In the genomic region with DNA sequence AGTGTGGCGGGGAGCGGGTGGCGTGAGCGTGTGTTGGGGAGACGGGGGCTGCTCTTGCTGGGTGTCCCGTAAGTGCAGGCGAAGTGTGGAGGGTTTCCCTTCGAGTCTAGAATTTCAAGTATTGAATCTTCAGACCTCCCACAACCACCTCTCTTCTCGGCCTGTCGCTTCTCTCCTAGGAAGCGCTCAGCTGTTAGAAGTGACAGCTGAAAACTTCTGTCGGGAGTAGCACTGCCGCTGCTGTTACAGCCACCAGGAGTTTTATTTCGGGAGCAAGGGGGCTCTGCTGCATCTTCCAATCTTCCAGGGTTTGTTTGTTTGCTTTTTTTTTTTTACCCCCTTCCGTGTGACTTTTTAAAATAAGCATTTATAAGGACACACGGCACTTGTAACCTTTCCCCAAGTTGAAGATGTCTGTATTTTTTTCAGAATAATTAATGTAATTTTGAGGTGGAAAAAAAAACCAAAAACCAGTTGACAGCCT, we compare ENCODE assay signal across 8 cellular contexts. TPM values are rescaled to one million over a fixed set of nuclear protein-coding genes. Genes with fewer than 3 reads are reported as not detected.
DNase-seq lines count a peak whose midpoint lies in the region; ATAC-seq lines count a peak whose summit lies in the region.

No MANE protein-coding gene starts in this region.

- no peaks in the 10 kb centered on the region for H3K27me3 Mint-ChIP-seq in activated naive CD4-positive, alpha-beta T cell treated with anti-CD3 and anti-CD28 coated beads, Interleukin-2, amount 50 U/mL, for 24 hours

- H3K27ac Mint-ChIP-seq in activated naive CD4-positive, alpha-beta T cell treated with anti-CD3 and anti-CD28 coated beads, Interleukin-2, amount 50 U/mL, for 24 hours, result peak overlapping the region; percentile 99

- intact Hi-C loops in Right ventricle myocardium superior (cut with DNase I), result no loop called here

- no peaks in the 10 kb centered on the region for H3K9me3 Mint-ChIP-seq in activated naive CD4-positive, alpha-beta T cell treated with anti-CD3 and anti-CD28 coated beads, Interleukin-2, amount 50 U/mL, for 24 hours

- no peak for DNase-seq in activated naive CD4-positive, alpha-beta T cell (lab: John Stamatoyannopoulos, UW)
- DNase-seq in HuH-7 (ENCODE audit: low spot score) (peak; percentile 29), activated T-cell treated with anti-CD3 and anti-CD28 coated beads for 4 hours (peak; percentile 25), Right ventricle myocardium superior (no peak), pons (ENCODE audit: low spot score) (peak; percentile 15)

- ATAC-seq in Right ventricle myocardium superior (ENCODE audit: poor library complexity) (peak; percentile 8), GM18519 (IDR thresholded peaks at IDR 0.05; ENCODE audit: low FRiP score, unreplicated experiment) (no peak), GM21367 (IDR thresholded peaks at IDR 0.05; ENCODE audit: unreplicated experiment) (no peak)

- H3K4me3 Mint-ChIP-seq in activated naive CD4-positive, alpha-beta T cell treated with anti-CD3 and anti-CD28 coated beads, Interleukin-2, amount 50 U/mL, for 24 hours, result peak overlapping the region; percentile 99

- H3K36me3 Mint-ChIP-seq in activated naive CD4-positive, alpha-beta T cell treated with anti-CD3 and anti-CD28 coated beads, Interleukin-2, amount 50 U/mL, for 24 hours, result peaks cover 9% of the 10 kb centered on the region

- H3K4me1 Mint-ChIP-seq in activated naive CD4-positive, alpha-beta T cell treated with anti-CD3 and anti-CD28 coated beads, Interleukin-2, amount 50 U/mL, for 24 hours, result peaks cover 61% of the 10 kb centered on the region

RNA-seq across cellular contexts. Expression of a gene that starts 0.7 kb away (rescaled TPM):
- total RNA-seq in Right ventricle myocardium superior, result 22.3 TPM

RNA-seq across cellular contexts. Expression of a gene that starts 0.9 kb away (rescaled TPM):
- total RNA-seq in Right ventricle myocardium superior, result 6.9 TPM

Comparison
In these comparisons a context has a peak if more than half of its experiments do, and no peak if none do; other contexts are left out.
1. DNase-seq: peak in HuH-7 (single experiment), activated T-cell treated with anti-CD3 and anti-CD28 coated beads for 4 hours (single experiment) and pons (single experiment); none in activated naive CD4-positive, alpha-beta T cell (0 of 4) and Right ventricle myocardium superior (single experiment).